8 cellular contexts compared by ENCODE assay signal in the genomic region with DNA sequence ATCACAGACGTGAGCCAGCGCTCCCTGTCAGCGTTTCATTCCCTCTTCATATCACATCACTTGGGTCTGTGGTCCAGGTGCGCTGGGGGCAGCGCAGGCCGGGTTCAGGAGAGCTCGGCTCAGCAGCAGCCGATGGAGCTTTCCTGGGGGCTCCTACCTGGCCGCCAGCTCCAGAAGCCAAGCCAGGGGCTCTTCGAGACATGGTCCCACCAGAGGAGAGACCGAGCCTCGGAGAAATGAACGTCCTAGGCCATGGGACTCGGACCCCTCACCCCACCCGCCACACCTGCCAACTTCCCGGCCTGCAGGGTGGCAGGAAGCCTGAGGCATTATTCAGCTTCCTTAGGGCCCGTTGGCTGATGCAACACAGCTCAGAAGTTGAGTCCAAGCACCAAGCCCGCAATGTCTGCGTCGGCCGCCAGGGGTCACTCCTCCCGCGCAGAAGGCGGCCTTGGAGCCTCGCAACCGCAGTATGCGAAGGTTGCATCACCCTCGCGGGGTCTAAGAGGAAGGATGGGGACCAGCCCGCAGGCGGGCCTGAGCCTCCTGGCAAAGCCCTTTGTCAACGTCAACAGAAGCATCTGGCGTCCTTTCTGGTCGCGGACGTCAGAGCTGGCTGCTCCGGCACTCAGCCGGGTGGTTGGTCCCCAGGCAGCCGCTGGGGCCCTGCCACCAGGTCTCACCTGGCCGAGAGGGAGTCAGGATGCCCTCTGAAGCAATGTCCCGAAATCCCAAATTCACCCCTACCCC. TPM values are rescaled to one million over a fixed set of nuclear protein-coding genes. Genes with fewer than 3 reads are reported as not detected.
DNase-seq lines count a peak whose midpoint lies in the region; ATAC-seq and TF ChIP-seq lines count a peak whose summit lies in the region.

No MANE protein-coding gene starts in this region.

- peak overlapping the region; percentile 29 for H3K27ac ChIP-seq in cingulate gyrus (ENCODE audit: low read depth, low read length)

- TF ChIP-seq POLR2A in GM19193 (IDR thresholded peaks at IDR 0.05; ENCODE audit: extremely low read depth, insufficient read depth, insufficient read length) = peak; percentile 30

- DNase-seq in BE2C = peak; percentile 98
- peak; percentile 81 for DNase-seq in NCI-H524 treated with DMSO at 0.1 percent for 48 hours (lab: John Stamatoyannopoulos, UW)
- peak; percentile 98 for DNase-seq in activated CD4-positive, alpha-beta T cell treated with anti-CD3 and anti-CD28 coated beads for 48 hours
- DNase-seq in left lobe of liver (ENCODE audit: low spot score) = peak; percentile 91
- DNase-seq in stimulated activated CD4-positive, alpha-beta T cell treated with anti-CD3 and anti-CD28 coated beads, Interleukin-4, amount 100 ng/mL, for 1 hour = peak; percentile 94

- no peak overlapping the region for H3K4me3 ChIP-seq in BE2C (ENCODE audit: low read depth, low read length)

- peak; percentile 54 for ATAC-seq in HG03442 (IDR thresholded peaks at IDR 0.05; ENCODE audit: unreplicated experiment)
- ATAC-seq in left lobe of liver = peak; percentile 92

- H3K36me3 ChIP-seq in BE2C = no peaks in the 10 kb centered on the region

- H3K27me3 ChIP-seq in BE2C = no peaks in the 10 kb centered on the region

- H3K4me1 ChIP-seq in BE2C = peaks cover 6% of the 10 kb centered on the region

- no peaks in the 10 kb centered on the region for H3K9me3 ChIP-seq in BE2C

- TF ChIP-seq CTCF in BE2C (IDR thresholded peaks at IDR 0.05; ENCODE audit: low read depth, low read length) = peak; percentile 72

RNA-seq across cellular contexts. Expression of a gene that starts 13.2 kb away (rescaled TPM):
- polyA plus RNA-seq in BE2C (2012; ENCODE audit: insufficient read depth, insufficient read length, low read depth) = 72.7 TPM
- total RNA-seq in left lobe of liver = 17.2 TPM
